ENCODE assay signal across 8 cellular contexts in the genomic region with DNA sequence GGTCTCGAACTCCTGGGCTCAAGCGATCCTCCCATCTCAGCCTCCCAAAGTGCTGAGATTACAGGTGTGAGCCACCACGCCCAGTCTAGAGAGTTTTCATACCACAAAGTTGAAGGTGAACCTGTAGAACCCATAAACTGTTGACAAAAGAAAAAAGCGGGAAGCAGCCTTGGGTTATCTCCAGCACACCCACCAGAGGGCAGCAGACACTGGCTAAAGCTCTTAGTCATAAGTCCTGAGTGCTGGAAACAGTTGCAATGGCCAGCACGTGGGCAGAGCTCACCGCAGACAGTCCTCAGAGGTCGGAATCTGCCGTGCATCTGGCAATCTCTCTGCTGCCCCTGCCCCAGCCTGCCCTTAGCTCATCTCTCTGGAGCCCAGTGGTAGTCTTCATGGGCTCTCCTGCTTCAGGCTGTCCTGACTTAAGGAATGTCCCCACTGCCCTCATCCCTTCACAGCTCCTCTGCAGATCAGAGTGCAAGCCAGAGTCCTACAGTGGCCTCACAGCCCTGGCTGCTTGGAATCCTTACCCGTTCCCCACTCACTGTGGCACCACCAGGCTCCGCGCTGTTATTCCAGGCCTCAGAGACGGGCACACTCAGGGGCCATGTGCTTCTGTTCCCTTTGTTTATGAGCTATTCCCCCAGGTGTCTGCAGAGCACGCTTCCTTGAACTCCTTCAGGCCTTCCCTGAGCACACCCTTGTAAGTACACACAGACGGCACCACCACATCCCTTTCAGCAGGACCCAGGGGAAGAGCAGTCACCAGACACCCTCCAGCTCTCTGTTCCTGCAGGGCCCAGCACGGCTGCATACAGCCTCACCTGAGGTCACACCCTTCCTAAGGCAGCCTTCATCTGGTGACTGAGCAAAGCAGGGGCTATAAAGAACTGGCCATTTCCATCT. TPM values are rescaled to one million over a fixed set of nuclear protein-coding genes. Genes with fewer than 3 reads are reported as not detected.
DNase-seq lines count a peak whose midpoint lies in the region; ATAC-seq and TF ChIP-seq lines count a peak whose summit lies in the region.

No MANE protein-coding gene starts in this region.

- no peak overlapping the region for H3K4me2 ChIP-seq in OCI-LY1 (ENCODE audit: low read length)

- no peak overlapping the region for H3K27ac ChIP-seq in OCI-LY1 (ENCODE audit: low read depth, low read length, poor library complexity, severe bottlenecking)

- no peaks in the 10 kb centered on the region for H3K9me2 ChIP-seq in OCI-LY1 (ENCODE audit: low read depth, low read length)

- DNase-seq in NCI-H1417 (lab: John Stamatoyannopoulos, UW) (peak; percentile 75 to 92 (median 82)), NCI-H1417 treated with DMSO at 0.1 percent for 48 hours (lab: John Stamatoyannopoulos, UW) (no peak), HuH-7.5 (ENCODE audit: low spot score) (peak; percentile 75), epithelial cell of esophagus (ENCODE audit: low read depth) (peak; percentile 87), mucosa of gallbladder (ENCODE audit: low spot score) (peak; percentile 86)
- peak; percentile 89 for DNase-seq in activated CD8-positive, alpha-beta memory T cell treated with anti-CD3 and anti-CD28 coated beads, Interleukin-2, amount 10 ng/mL, durations not matched to agents 7 days and 5 days
- peak; percentile 56 for DNase-seq in stimulated activated CD8-positive, alpha-beta memory T cell treated with anti-CD3 and anti-CD28 coated beads, Interleukin-4, amount 100 ng/mL, for 24 hours (ENCODE audit: low read depth)

- peaks cover 6% of the 10 kb centered on the region for H3K4me1 ChIP-seq in OCI-LY1 (ENCODE audit: insufficient read depth, low read length, severe bottlenecking)

- H3K4me3 ChIP-seq in OCI-LY1 (ENCODE audit: low read depth, low read length, poor library complexity, severe bottlenecking) (no peak overlapping the region), epithelial cell of esophagus (ENCODE audit: low read length) (no peak overlapping the region)

- H3K27ac Mint-ChIP-seq in activated CD8-positive, alpha-beta memory T cell treated with anti-CD3 and anti-CD28 coated beads, Interleukin-2, amount 10 ng/mL, durations not matched to agents 7 days and 5 days: peak overlapping the region; percentile 26

- no peaks in the 10 kb centered on the region for H3K9me3 ChIP-seq in OCI-LY1 (ENCODE audit: low read length)

- H3K4me3 Mint-ChIP-seq in activated CD8-positive, alpha-beta memory T cell treated with anti-CD3 and anti-CD28 coated beads, Interleukin-2, amount 10 ng/mL, durations not matched to agents 7 days and 5 days: no peak overlapping the region

- peaks cover 2% of the 10 kb centered on the region for H3K27me3 Mint-ChIP-seq in activated CD8-positive, alpha-beta memory T cell treated with anti-CD3 and anti-CD28 coated beads, Interleukin-2, amount 10 ng/mL, durations not matched to agents 7 days and 5 days

- no peaks in the 10 kb centered on the region for H3K79me2 ChIP-seq in OCI-LY1 (ENCODE audit: insufficient read depth, low read length)

- H2AFZ ChIP-seq in OCI-LY1 (ENCODE audit: low read length): 0 out of 2 replicates have a peak overlapping the region, but pooled peaks have one; percentile 16

- TF ChIP-seq CTCF in OCI-LY1 (IDR thresholded peaks at IDR 0.05; ENCODE audit: low read length) (peak; percentile 74), epithelial cell of esophagus (IDR thresholded peaks at IDR 0.05; ENCODE audit: insufficient read depth, low read depth, low read length, missing control alignments) (peak; percentile 89)

- H3K36me3 Mint-ChIP-seq in activated CD8-positive, alpha-beta memory T cell treated with anti-CD3 and anti-CD28 coated beads, Interleukin-2, amount 10 ng/mL, durations not matched to agents 7 days and 5 days: no peaks in the 10 kb centered on the region

- H3F3A ChIP-seq in OCI-LY1 (ENCODE audit: insufficient read depth, low read length): no peaks in the 10 kb centered on the region

- H3K9me3 Mint-ChIP-seq in activated CD8-positive, alpha-beta memory T cell treated with anti-CD3 and anti-CD28 coated beads, Interleukin-2, amount 10 ng/mL, durations not matched to agents 7 days and 5 days (ENCODE audit: low read depth): no peaks in the 10 kb centered on the region

- CTCF ChIA-PET in activated CD8-positive, alpha-beta memory T cell treated with anti-CD3 and anti-CD28 coated beads, Interleukin-2, amount 10 ng/mL, durations not matched to agents 7 days and 5 days (lab: Charles Lee): interaction anchor here (0.5 to 4.8 kb wide), 35 partner anchors 8 to 672 kb away, joined by 3 to 75 read pairs (median 4); partner anchors contain the start of genes CSPG5, DHX30, ELP6 and SMARCC1

- peaks cover 9% of the 10 kb centered on the region for H3K4me1 Mint-ChIP-seq in activated CD8-positive, alpha-beta memory T cell treated with anti-CD3 and anti-CD28 coated beads, Interleukin-2, amount 10 ng/mL, durations not matched to agents 7 days and 5 days

- peak overlapping the region; percentile 40; the same call in 1 of the 2 replicates for H3K9ac ChIP-seq in OCI-LY1 (ENCODE audit: low read length)

- peak; percentile 92 for ATAC-seq in activated CD8-positive, alpha-beta memory T cell treated with anti-CD3 and anti-CD28 coated beads, Interleukin-2, amount 10 ng/mL, durations not matched to agents 7 days and 5 days

- no peaks in the 10 kb centered on the region for H3K27me3 ChIP-seq in OCI-LY1 (ENCODE audit: insufficient read depth, low read length)

- H3K36me3 ChIP-seq in OCI-LY1 (ENCODE audit: insufficient read depth, low read length): no peaks in the 10 kb centered on the region

- no peaks in the 10 kb centered on the region for H4K20me1 ChIP-seq in OCI-LY1 (ENCODE audit: insufficient read depth, low read length)

RNA-seq across cellular contexts. Expression of gene ELP6, which starts 8.8 kb away (rescaled TPM):
- total RNA-seq in activated CD8-positive, alpha-beta memory T cell treated with anti-CD3 and anti-CD28 coated beads, Interleukin-2, amount 10 ng/mL, durations not matched to agents 7 days and 5 days: 10 to 100 TPM; 46.6 to 48.8 TPM
- total RNA-seq in mucosa of gallbladder: 23.8 TPM

RNA-seq across cellular contexts. Expression of gene SCAP, which starts 46.6 kb away (rescaled TPM):
- total RNA-seq in activated CD8-positive, alpha-beta memory T cell treated with anti-CD3 and anti-CD28 coated beads, Interleukin-2, amount 10 ng/mL, durations not matched to agents 7 days and 5 days: 10 to 100 TPM; 65.5 to 69.2 TPM
- total RNA-seq in mucosa of gallbladder: 137 TPM

RNA-seq across cellular contexts. Expression of gene CSPG5, which starts 56.3 kb away (rescaled TPM):
- total RNA-seq in activated CD8-positive, alpha-beta memory T cell treated with anti-CD3 and anti-CD28 coated beads, Interleukin-2, amount 10 ng/mL, durations not matched to agents 7 days and 5 days: under 1 TPM; 0.21 to 0.32 TPM
- total RNA-seq in mucosa of gallbladder: 0.58 TPM
